In genomic region chr10:99927719-99928280, GRCh38 we compare ENCODE assay signal across 9 cellular contexts.
DNase-seq lines count a peak whose midpoint lies in the region; ATAC-seq and TF ChIP-seq lines count a peak whose summit lies in the region.
"Had no signal": no experiment of that assay in that cellular context is flagged by ENCODE, and none has a peak within 500 bp of the region (broad histone marks: within the 10 kb centered on the region; RNA-seq: fewer than 3 reads in every experiment).

No MANE protein-coding gene starts in this region.

- TF ChIP-seq CTCF in IMR-90 (conservative IDR thresholded peaks at IDR 0.05; ENCODE audit: low read depth, low read length) = no peak

- in situ Hi-C loops in IMR-90 (cut with MboI; ENCODE audit: low sequenced_read_pairs) = no loop called here

- ATAC-seq in IMR-90 (ENCODE audit: low read depth) = no peak
- ATAC-seq in activated naive CD8-positive, alpha-beta T cell treated with anti-CD3 and anti-CD28 coated beads, Interleukin-2, amount 50 U/mL, for 24 hours = no peak

- H4K91ac ChIP-seq in IMR-90 (ENCODE audit: insufficient read depth, low read depth, low read length) = no peak overlapping the region

- no peaks in the 10 kb centered on the region for H3K9me3 ChIP-seq in IMR-90 (ENCODE audit: control insufficient read depth, insufficient read depth, low read length)

- H2AK5ac ChIP-seq in IMR-90 (ENCODE audit: low read depth, low read length) = no peak overlapping the region

- no peaks in the 10 kb centered on the region for H3K9me3 Mint-ChIP-seq in activated naive CD8-positive, alpha-beta T cell treated with anti-CD3 and anti-CD28 coated beads, Interleukin-2, amount 50 U/mL, for 24 hours
- H3K9me3 Mint-ChIP-seq in T-helper 2 cell treated with Interferon-gamma antibody and Interleukin-4, amounts not matched to agents 5 μg/mL and 100 μg/mL, for 36 hours = no peaks in the 10 kb centered on the region
- H3K9me3 Mint-ChIP-seq in activated CD4-positive, alpha-beta memory T cell treated with anti-CD3 and anti-CD28 coated beads, Interleukin-2, amount 10 ng/mL, durations not matched to agents 7 days and 5 days = no peaks in the 10 kb centered on the region

- no peak overlapping the region for H3K4me3 Mint-ChIP-seq in activated naive CD8-positive, alpha-beta T cell treated with anti-CD3 and anti-CD28 coated beads, Interleukin-2, amount 50 U/mL, for 24 hours
- no peak overlapping the region for H3K4me3 Mint-ChIP-seq in T-helper 2 cell treated with Interferon-gamma antibody and Interleukin-4, amounts not matched to agents 5 μg/mL and 100 μg/mL, for 36 hours
- no peak overlapping the region for H3K4me3 Mint-ChIP-seq in activated CD4-positive, alpha-beta memory T cell treated with anti-CD3 and anti-CD28 coated beads, Interleukin-2, amount 10 ng/mL, durations not matched to agents 7 days and 5 days

- CTCF ChIA-PET in IMR-90 (lab: Yijun Ruan, JAX) = no interaction called here
- CTCF ChIA-PET in activated CD4-positive, alpha-beta memory T cell treated with anti-CD3 and anti-CD28 coated beads, Interleukin-2, amount 10 ng/mL, durations not matched to agents 7 days and 5 days (lab: Charles Lee) = interaction anchor here (1.2 kb wide), 1 partner anchor 82 kb away, joined by 4 read pairs; no protein-coding TSS in a partner anchor

- peaks cover 16% of the 10 kb centered on the region for H3K4me1 ChIP-seq in IMR-90 (ENCODE audit: control insufficient read depth, insufficient read depth, low read length)

- peaks cover 11% of the 10 kb centered on the region; the same call in 1 of the 2 replicates for H4K20me1 ChIP-seq in IMR-90 (ENCODE audit: insufficient read depth, low read length)

- peak overlapping the region; percentile 25 for H3K27ac Mint-ChIP-seq in activated naive CD8-positive, alpha-beta T cell treated with anti-CD3 and anti-CD28 coated beads, Interleukin-2, amount 50 U/mL, for 24 hours
- H3K27ac Mint-ChIP-seq in T-helper 2 cell treated with Interferon-gamma antibody and Interleukin-4, amounts not matched to agents 5 μg/mL and 100 μg/mL, for 36 hours = no peak overlapping the region
- no peak overlapping the region for H3K27ac Mint-ChIP-seq in activated CD4-positive, alpha-beta memory T cell treated with anti-CD3 and anti-CD28 coated beads, Interleukin-2, amount 10 ng/mL, durations not matched to agents 7 days and 5 days

- no peak overlapping the region for H3K23ac ChIP-seq in IMR-90 (ENCODE audit: low read depth, low read length)

- DNase-seq in IMR-90 (no peak), iris pigment epithelial cell (ENCODE audit: low read depth) (peak; percentile 44), renal cortical epithelial cell (ENCODE audit: low read depth) (peak; percentile 60), dedifferentiated amniotic fluid mesenchymal stem cell (ENCODE audit: extremely low spot score) (no peak)
- DNase-seq in activated naive CD8-positive, alpha-beta T cell treated with anti-CD3 and anti-CD28 coated beads, Interleukin-2, amount 50 U/mL, for 24 hours = no peak
- no peak for DNase-seq in T-helper 2 cell treated with Interferon-gamma antibody and Interleukin-4, amounts not matched to agents 5 μg/mL and 100 μg/mL, for 36 hours (ENCODE audit: low spot score)
- DNase-seq in activated CD4-positive, alpha-beta memory T cell treated with anti-CD3 and anti-CD28 coated beads, Interleukin-2, amount 10 ng/mL, durations not matched to agents 7 days and 5 days = no peak
- DNase-seq in activated effector memory CD4-positive, alpha-beta T cell treated with Interleukin-2 at 50 U/mL for 16 hours = no peak
- DNase-seq: activated CD4-positive, alpha-beta T cell treated with anti-CD3 and anti-CD28 coated beads for 48 hours had no signal

- H3K9ac ChIP-seq in IMR-90 (ENCODE audit: low read depth, low read length) = no peak overlapping the region

- no peak overlapping the region for H4K5ac ChIP-seq in IMR-90 (ENCODE audit: low read depth, low read length)

- BruUV-seq in IMR-90 (replicated peaks; lab: Mats Ljungman, UMichigan) = no TSS peak

- H2AFZ ChIP-seq in IMR-90 (replicated peaks; ENCODE audit: low read length, poor library complexity) = no peak overlapping the region

- H3K79me1 ChIP-seq in IMR-90 (ENCODE audit: low read depth in 1 of 2, low read length in 2 of 2) = peaks cover 59 to 84% of the 10 kb centered on the region in 2 experiments

- H2BK20ac ChIP-seq in IMR-90 (ENCODE audit: low read depth, low read length) = no peak overlapping the region

- no peak overlapping the region for H3K27ac ChIP-seq in IMR-90 (ENCODE audit: insufficient read depth, low read length)

- 0 out of 2 replicates have a peak overlapping the region, but pooled peaks have one; percentile 21 for H3K18ac ChIP-seq in IMR-90 (ENCODE audit: low read depth, low read length)

- H3K4me1 Mint-ChIP-seq in activated naive CD8-positive, alpha-beta T cell treated with anti-CD3 and anti-CD28 coated beads, Interleukin-2, amount 50 U/mL, for 24 hours = peaks cover 23% of the 10 kb centered on the region
- H3K4me1 Mint-ChIP-seq in T-helper 2 cell treated with Interferon-gamma antibody and Interleukin-4, amounts not matched to agents 5 μg/mL and 100 μg/mL, for 36 hours (ENCODE audit: low read depth) = peaks cover 2% of the 10 kb centered on the region
- H3K4me1 Mint-ChIP-seq in activated CD4-positive, alpha-beta memory T cell treated with anti-CD3 and anti-CD28 coated beads, Interleukin-2, amount 10 ng/mL, durations not matched to agents 7 days and 5 days = peaks cover 3% of the 10 kb centered on the region

- peaks cover 21% of the 10 kb centered on the region for H3K9me1 ChIP-seq in IMR-90 (ENCODE audit: insufficient read depth, low read length)

- intact Hi-C loops in IMR-90 (cut with micrococcal nuclease) = no loop called here

- dilution Hi-C loops in IMR-90 (cut with HindIII; ENCODE audit: low sequenced_read_pairs, unreplicated experiment) = no loop called here

- TF ChIP-seq POLR2A in IMR-90 (IDR thresholded peaks at IDR 0.05; ENCODE audit: low read depth, low read length) = no peak

- H3K4me3 ChIP-seq in IMR-90 (ENCODE audit: insufficient read depth, low read depth, low read length) = no peak overlapping the region

- peaks cover 2% of the 10 kb centered on the region for H3K36me3 Mint-ChIP-seq in activated naive CD8-positive, alpha-beta T cell treated with anti-CD3 and anti-CD28 coated beads, Interleukin-2, amount 50 U/mL, for 24 hours (ENCODE audit: low read depth)
- H3K36me3 Mint-ChIP-seq in T-helper 2 cell treated with Interferon-gamma antibody and Interleukin-4, amounts not matched to agents 5 μg/mL and 100 μg/mL, for 36 hours (ENCODE audit: low read depth) = no peaks in the 10 kb centered on the region
- no peaks in the 10 kb centered on the region for H3K36me3 Mint-ChIP-seq in activated CD4-positive, alpha-beta memory T cell treated with anti-CD3 and anti-CD28 coated beads, Interleukin-2, amount 10 ng/mL, durations not matched to agents 7 days and 5 days (ENCODE audit: low read depth)

- TF ChIP-seq RAD21 in IMR-90 (IDR thresholded peaks at IDR 0.05; ENCODE audit: low read length) = no peak

- no peak overlapping the region for H2BK15ac ChIP-seq in IMR-90 (ENCODE audit: low read depth, low read length)

- H3K14ac ChIP-seq in IMR-90 (replicated peaks; ENCODE audit: low read depth, low read length) = no peak overlapping the region

- no peaks in the 10 kb centered on the region for H3K36me3 ChIP-seq in IMR-90 (ENCODE audit: control insufficient read depth, insufficient read depth, low read length)

- no peak overlapping the region for H3K56ac ChIP-seq in IMR-90 (ENCODE audit: extremely low read depth, insufficient read depth, low read length)

- no peak overlapping the region for H4K8ac ChIP-seq in IMR-90 (ENCODE audit: low read depth in 2 of 2, low read length in 2 of 2)

- no peaks in the 10 kb centered on the region for H3K27me3 Mint-ChIP-seq in activated naive CD8-positive, alpha-beta T cell treated with anti-CD3 and anti-CD28 coated beads, Interleukin-2, amount 50 U/mL, for 24 hours
- H3K27me3 Mint-ChIP-seq in T-helper 2 cell treated with Interferon-gamma antibody and Interleukin-4, amounts not matched to agents 5 μg/mL and 100 μg/mL, for 36 hours (ENCODE audit: low read depth) = peaks cover 9% of the 10 kb centered on the region
- no peaks in the 10 kb centered on the region for H3K27me3 Mint-ChIP-seq in activated CD4-positive, alpha-beta memory T cell treated with anti-CD3 and anti-CD28 coated beads, Interleukin-2, amount 10 ng/mL, durations not matched to agents 7 days and 5 days

- POLR2A ChIA-PET in IMR-90 (lab: Charles Lee; ENCODE audit: unreplicated experiment) = no interaction called here
- POLR2A ChIA-PET in activated CD4-positive, alpha-beta memory T cell treated with anti-CD3 and anti-CD28 coated beads, Interleukin-2, amount 10 ng/mL, durations not matched to agents 7 days and 5 days (lab: Charles Lee) = no interaction called here

- no peak overlapping the region for H3K4ac ChIP-seq in IMR-90 (ENCODE audit: low read depth, low read length)

- H3K27me3 ChIP-seq in IMR-90 (ENCODE audit: control insufficient read depth, insufficient read depth, low read length) = no peaks in the 10 kb centered on the region

- no peak overlapping the region for H2BK120ac ChIP-seq in IMR-90 (ENCODE audit: low read depth, low read length)

- WGBS in IMR-90 (ENCODE audit: extremely low coverage in 2 of 2, insufficient read length in 1 of 2), 2 experiments = 100% methylated on average over 1 of the region's 3 CpGs; no CpG with 5 or more reads in 1 of the 2 experiments

- no peak overlapping the region for H2BK5ac ChIP-seq in IMR-90 (ENCODE audit: low read depth, low read length, poor library complexity, severe bottlenecking)

- peak overlapping the region; percentile 61 for H3K4me2 ChIP-seq in IMR-90 (ENCODE audit: low read depth, low read length)

- H2AK9ac ChIP-seq in IMR-90 (replicated peaks; ENCODE audit: low read depth, low read length, poor library complexity) = no peak overlapping the region

TF ChIP-seq in IMR-90, 13 proteins besides CTCF, POLR2A, EP300 and RAD21:
- TF ChIP-seq CHD1 (IDR thresholded peaks at IDR 0.05; ENCODE audit: low read depth, low read length) (no peak), USF2 (IDR thresholded peaks at IDR 0.05; ENCODE audit: low read depth, low read length) (no peak), RCOR1 (IDR thresholded peaks at IDR 0.05; ENCODE audit: insufficient replicate concordance, low read length) (no peak), NFE2L2 (IDR thresholded peaks at IDR 0.05; ENCODE audit: low read depth, low read length) (no peak), MAFK (IDR thresholded peaks at IDR 0.05; ENCODE audit: low read depth, low read length) (no peak)

Comparison
In these comparisons a context has a peak if more than half of its experiments do, and no peak if none do; other contexts are left out.
1. DNase-seq: peak in iris pigment epithelial cell (single experiment) and renal cortical epithelial cell (single experiment); none in IMR-90 (single experiment), activated naive CD8-positive, alpha-beta T cell treated with anti-CD3 and anti-CD28 coated beads, Interleukin-2, amount 50 U/mL, for 24 hours (single experiment), T-helper 2 cell treated with Interferon-gamma antibody and Interleukin-4, amounts not matched to agents 5 μg/mL and 100 μg/mL, for 36 hours (single experiment), activated CD4-positive, alpha-beta memory T cell treated with anti-CD3 and anti-CD28 coated beads, Interleukin-2, amount 10 ng/mL, durations not matched to agents 7 days and 5 days (single experiment), activated effector memory CD4-positive, alpha-beta T cell treated with Interleukin-2 at 50 U/mL for 16 hours (single experiment) and dedifferentiated amniotic fluid mesenchymal stem cell (single experiment).